In the genomic region with DNA sequence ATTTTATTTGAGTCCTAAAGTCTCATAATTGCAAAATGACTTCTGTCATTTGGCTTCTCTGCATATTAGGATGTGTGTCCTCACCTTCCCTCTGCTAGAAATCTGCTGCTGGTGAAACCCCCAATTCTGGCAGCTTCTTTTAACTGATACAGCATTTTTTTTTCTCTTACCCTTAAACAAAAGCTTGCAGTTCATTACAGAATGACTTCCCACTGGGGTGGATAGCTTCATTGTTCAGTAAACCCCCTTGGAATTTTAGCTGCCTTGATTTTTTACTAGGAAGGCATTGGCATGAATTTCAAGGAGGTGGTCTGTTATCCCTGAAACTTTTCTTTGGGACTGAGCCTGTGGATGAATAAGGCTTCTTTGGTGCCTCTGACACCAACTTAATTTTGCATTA, we compare ENCODE assay signal across 22 cellular contexts. TPM values are rescaled to one million over a fixed set of nuclear protein-coding genes. Genes with fewer than 3 reads are reported as not detected.
DNase-seq lines count a peak whose midpoint lies in the region; ATAC-seq, FAIRE-seq and TF ChIP-seq lines count a peak whose summit lies in the region.
"Had no signal": no experiment of that assay in that cellular context is flagged by ENCODE, and none has a peak within 500 bp of the region (broad histone marks: within the 10 kb centered on the region; RNA-seq: fewer than 3 reads in every experiment).

No MANE protein-coding gene starts in this region.

- TF ChIP-seq POLR2A in IMR-90 (IDR thresholded peaks at IDR 0.05; ENCODE audit: low read depth, low read length) (no peak), H1 (IDR thresholded peaks at IDR 0.05; ENCODE audit: control extremely low read depth in 1 of 2, low read depth in 2 of 2, low read length in 2 of 2) (no peak)

- H3K9me1 ChIP-seq in IMR-90 (ENCODE audit: insufficient read depth, low read length), result peaks cover 4% of the 10 kb centered on the region; the same call in 1 of the 2 replicates

- H2AK9ac ChIP-seq in IMR-90 (replicated peaks; ENCODE audit: low read depth, low read length, poor library complexity), result no peak overlapping the region

- H3K27ac Mint-ChIP-seq in GM23338 (peak overlapping the region; percentile 59; the same call in 1 of the 2 replicates), neural progenitor cell (peak overlapping the region; percentile 59)

- H3K9me3 ChIP-seq in IMR-90 (ENCODE audit: control insufficient read depth, insufficient read depth, low read length) (no peaks in the 10 kb centered on the region), H1 (ENCODE audit: insufficient read depth in 2 of 2, low read depth in 1 of 2, low read length in 1 of 2) (no peaks in the 10 kb centered on the region), neural progenitor cell (ENCODE audit: low read depth) (no peaks in the 10 kb centered on the region)
- H3K9me3 ChIP-seq: A549, BE2C, HAP-1, SK-N-SH had no signal

- H3K4me1 ChIP-seq in GM23338 (ENCODE audit: insufficient read depth) (peaks cover 34% of the 10 kb centered on the region), IMR-90 (ENCODE audit: control insufficient read depth, insufficient read depth, low read length) (peaks cover 3% of the 10 kb centered on the region; the same call in 1 of the 2 replicates), H1 (replicated peaks in 1 of 4; ENCODE audit: control insufficient read depth in 3 of 4, insufficient read depth in 4 of 4, low read length in 3 of 4) (peaks cover 0 to 11% (median 1%) of the 10 kb centered on the region in 4 experiments; a peak in 2 of 7 replicates), neural progenitor cell (peaks cover 52% of the 10 kb centered on the region)
- H3K4me1 ChIP-seq: A549, BE2C had no signal

- H2AK5ac ChIP-seq in IMR-90 (ENCODE audit: low read depth, low read length) (no peak overlapping the region), H1 (ENCODE audit: low read depth, low read length) (no peak overlapping the region)

- no peaks in the 10 kb centered on the region for H3K36me3 ChIP-seq in GM23338 (ENCODE audit: insufficient read depth)
- H3K36me3 ChIP-seq in IMR-90 (ENCODE audit: control insufficient read depth, insufficient read depth, low read length), result peaks cover 1% of the 10 kb centered on the region; the same call in 1 of the 2 replicates
- H3K36me3 ChIP-seq in H1 (ENCODE audit: control insufficient read depth in 2 of 4, insufficient read depth in 4 of 4, low read length in 3 of 4), result peaks cover 0 to 6% (median 2%) of the 10 kb centered on the region in 4 experiments; a peak in 3 of 8 replicates
- H3K36me3 ChIP-seq in neural progenitor cell, result peaks cover 4% of the 10 kb centered on the region
- H3K36me3 ChIP-seq in brain microvascular endothelial cell (replicated peaks), result no peaks in the 10 kb centered on the region

- dilution Hi-C loops in IMR-90 (cut with HindIII; ENCODE audit: low sequenced_read_pairs, unreplicated experiment), result no loop called here

- no peak overlapping the region for H3K23ac ChIP-seq in IMR-90 (ENCODE audit: low read depth, low read length)
- H3K23ac ChIP-seq in H1 (ENCODE audit: insufficient read length), result no peak overlapping the region

- H2BK15ac ChIP-seq in IMR-90 (ENCODE audit: low read depth, low read length), result no peak overlapping the region
- H2BK15ac ChIP-seq in H1 (ENCODE audit: low read length), result no peak overlapping the region

- ATAC-seq in GM23338 (peak; percentile 62), IMR-90 (ENCODE audit: low read depth) (no peak)
- ATAC-seq: A549, PC-3 had no signal

- H3K79me2 ChIP-seq in GM23338 (replicated peaks; ENCODE audit: insufficient read depth) (no peaks in the 10 kb centered on the region), H1 (ENCODE audit: control insufficient read depth in 1 of 2, insufficient read depth in 2 of 2, low read length in 2 of 2) (0 out of 4 replicates have a peak, but pooled peaks cover 0 to 5% of the 10 kb centered on the region in 2 experiments), neural progenitor cell (ENCODE audit: low read depth) (peaks cover 8% of the 10 kb centered on the region)

- CTCF ChIA-PET in IMR-90 (lab: Yijun Ruan, JAX), result no interaction called here
- CTCF ChIA-PET in H1 (lab: Charles Lee; ENCODE audit: partially characterized antibody), result interaction anchor here (1.2 to 1.5 kb wide), 3 partner anchors 13 to 595 kb away, joined by 3 to 4 read pairs (median 3); no protein-coding TSS in a partner anchor

- no peaks in the 10 kb centered on the region for H3K9me2 ChIP-seq in GM23338 (ENCODE audit: insufficient read depth)
- H3K9me2 ChIP-seq: SK-N-SH had no signal

- H3K27ac ChIP-seq in GM23338 (ENCODE audit: low read depth) (no peak overlapping the region), IMR-90 (ENCODE audit: insufficient read depth, low read length) (no peak overlapping the region), H1 (ENCODE audit: low read depth, low read length) (no peak overlapping the region), neural progenitor cell (peak overlapping the region; percentile 65), brain microvascular endothelial cell (no peak overlapping the region)
- H3K27ac ChIP-seq: A549 had no signal

- H3K36me3 Mint-ChIP-seq in GM23338 (ENCODE audit: low read depth) (peaks cover 47% of the 10 kb centered on the region), neural progenitor cell (peaks cover 42% of the 10 kb centered on the region)

- no peak overlapping the region for H3K4ac ChIP-seq in IMR-90 (ENCODE audit: low read depth, low read length)
- H3K4ac ChIP-seq in H1 (replicated peaks; ENCODE audit: insufficient read length, low read depth, low read length), result no peak overlapping the region

- H3K9me3 Mint-ChIP-seq in GM23338, result no peaks in the 10 kb centered on the region; the same call in 1 of the 3 replicates
- peaks cover 2% of the 10 kb centered on the region for H3K9me3 Mint-ChIP-seq in neural progenitor cell

- intact Hi-C loops in IMR-90 (cut with micrococcal nuclease) (no loop called here), head of caudate nucleus (cut with DNase I) (no loop called here)

- POLR2A ChIA-PET in IMR-90 (lab: Charles Lee; ENCODE audit: unreplicated experiment), result no interaction called here
- POLR2A ChIA-PET in H1 (lab: Charles Lee; ENCODE audit: partially characterized antibody), result interaction anchor here (0.9 to 3.4 kb wide), 4 partner anchors 13 to 20 kb away, joined by 3 to 14 read pairs (median 6); a partner anchor contains a TSS

- peaks cover 10 to 14% of the 10 kb centered on the region in 2 experiments for H3K79me1 ChIP-seq in IMR-90 (ENCODE audit: low read depth in 1 of 2, low read length in 2 of 2)
- no peaks in the 10 kb centered on the region for H3K79me1 ChIP-seq in H1 (ENCODE audit: low read depth, low read length)

- peak; percentile 42 for FAIRE-seq in H1 (lab: Jason Lieb, UNC)
- FAIRE-seq: A549 had no signal

- H3K9ac ChIP-seq in IMR-90 (ENCODE audit: low read depth, low read length), result no peak overlapping the region
- H3K9ac ChIP-seq in H1 (replicated peaks in 1 of 4; ENCODE audit: extremely low read depth in 1 of 4, low read depth in 3 of 4, low read length in 3 of 4), result no peak overlapping the region
- no peak overlapping the region for H3K9ac ChIP-seq in neural progenitor cell
- H3K9ac ChIP-seq: SK-N-SH had no signal

- H3K4me1 Mint-ChIP-seq in GM23338 (peaks cover 31% of the 10 kb centered on the region), neural progenitor cell (peaks cover 11% of the 10 kb centered on the region)

- H2BK120ac ChIP-seq in IMR-90 (ENCODE audit: low read depth, low read length) (no peak overlapping the region), H1 (replicated peaks; ENCODE audit: low read depth, low read length) (no peak overlapping the region)

- no peak for TF ChIP-seq RAD21 in IMR-90 (IDR thresholded peaks at IDR 0.05; ENCODE audit: low read length)
- no peak for TF ChIP-seq RAD21 in H1 (IDR thresholded peaks at IDR 0.05 in 1 of 2, conservative IDR thresholded peaks at IDR 0.05 in 1 of 2; ENCODE audit: low read depth in 2 of 2, low read length in 2 of 2)

- no TSS peak for BruUV-seq in IMR-90 (replicated peaks; lab: Mats Ljungman, UMichigan)

- H4K91ac ChIP-seq in IMR-90 (ENCODE audit: insufficient read depth, low read depth, low read length), result no peak overlapping the region
- no peak overlapping the region for H4K91ac ChIP-seq in H1 (replicated peaks; ENCODE audit: insufficient read length, low read length)

- H2BK12ac ChIP-seq in H1 (ENCODE audit: low read depth, low read length), result no peak overlapping the region

- no peak for TF ChIP-seq EP300 in H1 (IDR thresholded peaks at IDR 0.05; ENCODE audit: borderline replicate concordance in 1 of 2, low read depth in 2 of 2, low read length in 2 of 2)

- H3K27me3 ChIP-seq in GM23338 (ENCODE audit: insufficient read depth), result no peaks in the 10 kb centered on the region
- H3K27me3 ChIP-seq in IMR-90 (ENCODE audit: control insufficient read depth, insufficient read depth, low read length), result no peaks in the 10 kb centered on the region
- H3K27me3 ChIP-seq in H1 (replicated peaks in 1 of 4; ENCODE audit: control insufficient read depth in 3 of 4, extremely low read depth in 1 of 4, insufficient read depth in 3 of 4, low read length in 3 of 4), result peaks cover 0 to 1% (median 0%) of the 10 kb centered on the region in 4 experiments; a peak in 1 of 7 replicates
- H3K27me3 ChIP-seq in neural progenitor cell, result no peaks in the 10 kb centered on the region
- no peaks in the 10 kb centered on the region for H3K27me3 ChIP-seq in brain microvascular endothelial cell (replicated peaks)
- H3K27me3 ChIP-seq: BE2C had no signal

- H3K4me2 ChIP-seq in GM23338 (peak overlapping the region; percentile 50), IMR-90 (ENCODE audit: low read depth, low read length) (no peak overlapping the region), H1 (ENCODE audit: insufficient read depth in 1 of 2, low read depth in 2 of 2, low read length in 2 of 2) (peak overlapping the region in 1 of 2 experiments; percentile 31; a peak in 1 of 4 replicates), neural progenitor cell (peak overlapping the region; percentile 74)
- H3K4me2 ChIP-seq: A549, SK-N-SH had no signal

- H4K20me1 ChIP-seq in GM23338 (replicated peaks; ENCODE audit: insufficient read depth) (no peaks in the 10 kb centered on the region), IMR-90 (ENCODE audit: insufficient read depth, low read length) (no peaks in the 10 kb centered on the region), H1 (replicated peaks in 1 of 2; ENCODE audit: control insufficient read depth in 1 of 2, insufficient read depth in 2 of 2, low read length in 2 of 2) (no peaks in the 10 kb centered on the region), neural progenitor cell (ENCODE audit: low read depth) (no peaks in the 10 kb centered on the region)

- H3K14ac ChIP-seq in IMR-90 (replicated peaks; ENCODE audit: low read depth, low read length) (no peak overlapping the region), H1 (ENCODE audit: insufficient read length) (no peak overlapping the region)

- DNase-seq in GM23338 (ENCODE audit: low spot score) (peak; percentile 58), IMR-90 (no peak), H1 (ENCODE audit: low read depth in 1 of 2, low spot score in 2 of 2) (no peak), neural progenitor cell (ENCODE audit: low spot score) (peak; percentile 83), head of caudate nucleus (no peak), brain microvascular endothelial cell (no peak), islet precursor cell (no peak)
- DNase-seq: BE2C, EL, GF-D8, Kasumi-1, NCI-H1694, NCI-H2081, NCI-H2171, NCI-H345, NCI-H524, NCI-H82, PC-3, SHP77 treated with DMSO at 0.1 percent for 48 hours, SK-N-SH had no signal

- in situ Hi-C loops in IMR-90 (cut with MboI; ENCODE audit: low sequenced_read_pairs) (no loop called here), brain microvascular endothelial cell (cut with HindIII; ENCODE audit: low pct_ligation_motif_present, low sequenced_read_pairs) (no loop called here)

- H3K4me3 ChIP-seq in GM23338 (no peak overlapping the region), IMR-90 (ENCODE audit: insufficient read depth, low read depth, low read length) (no peak overlapping the region), H1 (ENCODE audit: extremely low read depth in 1 of 4, insufficient read depth in 2 of 4, low read depth in 3 of 4, low read length in 4 of 4) (peak overlapping the region in 1 of 4 experiments; percentile 18; a peak in 1 of 8 replicates), neural progenitor cell (peak overlapping the region; percentile 18), brain microvascular endothelial cell (ENCODE audit: low read depth, low read length) (no peak overlapping the region)
- H3K4me3 ChIP-seq: A549, HAP-1 had no signal

- H2AFZ ChIP-seq in GM23338 (no peak overlapping the region), IMR-90 (replicated peaks; ENCODE audit: low read length, poor library complexity) (no peak overlapping the region), H1 (ENCODE audit: low read length) (no peak overlapping the region), neural progenitor cell (replicated peaks) (no peak overlapping the region)

- H3K27me3 Mint-ChIP-seq in GM23338 (ENCODE audit: insufficient read depth, low read depth, poor library complexity) (no peaks in the 10 kb centered on the region), neural progenitor cell (ENCODE audit: insufficient read depth, low read depth) (no peaks in the 10 kb centered on the region)

- H2BK5ac ChIP-seq in IMR-90 (ENCODE audit: low read depth, low read length, poor library complexity, severe bottlenecking) (no peak overlapping the region), H1 (ENCODE audit: low read depth, low read length) (no peak overlapping the region)

- H4K8ac ChIP-seq in IMR-90 (ENCODE audit: low read depth in 2 of 2, low read length in 2 of 2), result no peak overlapping the region
- H4K8ac ChIP-seq in H1 (ENCODE audit: extremely low read depth, insufficient read depth, low read length), result no peak overlapping the region

- no peaks in the 10 kb centered on the region for H3K23me2 ChIP-seq in H1 (ENCODE audit: low read depth, low read length)

- H3K4me3 Mint-ChIP-seq in GM23338 (peak overlapping the region; percentile 15; the same call in 1 of the 3 replicates), neural progenitor cell (no peak overlapping the region)

- no peak overlapping the region; the same call in 1 of the 2 replicates for H4K5ac ChIP-seq in IMR-90 (ENCODE audit: low read depth, low read length)
- H4K5ac ChIP-seq in H1 (ENCODE audit: insufficient read length, low read depth, low read length), result no peak overlapping the region

- H3F3A ChIP-seq in GM23338 (replicated peaks; ENCODE audit: low read depth) (no peaks in the 10 kb centered on the region), neural progenitor cell (ENCODE audit: low read depth) (peaks cover 16% of the 10 kb centered on the region)

- H2BK20ac ChIP-seq in IMR-90 (ENCODE audit: low read depth, low read length), result no peak overlapping the region
- no peak overlapping the region for H2BK20ac ChIP-seq in H1 (ENCODE audit: low read length)

- TF ChIP-seq CTCF in GM23338 (conservative IDR thresholded peaks at IDR 0.05; ENCODE audit: low read depth in 2 of 2) (no peak), IMR-90 (conservative IDR thresholded peaks at IDR 0.05; ENCODE audit: low read depth, low read length) (no peak), H1 (IDR thresholded peaks at IDR 0.05; ENCODE audit: control extremely low read depth in 1 of 3, insufficient read depth in 1 of 3, low read depth in 1 of 3, low read length in 3 of 3) (no peak), neural progenitor cell (IDR thresholded peaks at IDR 0.05) (no peak), brain microvascular endothelial cell (IDR thresholded peaks at IDR 0.05; ENCODE audit: low read depth, low read length, missing control alignments) (no peak)

- H3K18ac ChIP-seq in IMR-90 (ENCODE audit: low read depth, low read length) (peak overlapping the region; percentile 40; the same call in 1 of the 2 replicates), H1 (ENCODE audit: extremely low read depth, low read length) (no peak overlapping the region)

- no peak overlapping the region for H3K56ac ChIP-seq in IMR-90 (ENCODE audit: extremely low read depth, insufficient read depth, low read length)
- H3K56ac ChIP-seq in H1 (replicated peaks; ENCODE audit: insufficient read length, low read depth, low read length), result no peak overlapping the region

RNA-seq across cellular contexts. Expression of a gene that starts 16.8 kb away (rescaled TPM):
- total RNA-seq in GM23338 (2014; rRNA removed; shearing (Covaris generic)), result 55.8 and 61.0 TPM in 2 replicates
- polyA plus RNA-seq in GM23338 (2016; fragmentation: Nextera tagmentation; extraction: Ambion mirVana) (51.6 and 55.8 TPM in 2 replicates), IMR-90 (2012; rRNA removed) (26.7 and 32.4 TPM in 2 replicates), H1 (2011; rRNA removed) (19.2 and 23.4 TPM in 2 replicates)
- total RNA-seq in IMR-90 (2012; rRNA removed) (45.0 and 80.3 TPM in 2 replicates), neural progenitor cell (ENCODE audit: low replicate concordance) (52.6 and 72.3 TPM in 2 replicates)
- 59.8 and 60.1 TPM in 2 replicates for polyA plus RNA-seq in IMR-90 (2012; cell fraction: cytosol; rRNA removed)
- 18.1 and 26.0 TPM in 2 replicates for polyA plus RNA-seq in IMR-90 (2012; cell fraction: nucleus; rRNA removed; ENCODE audit: low replicate concordance)
- total RNA-seq in H1 (2021; fragmentation: NEBNext Ultra II Directional; extraction: Animal tissue kit (Norgen Biotek cat#: 25700)), result 28.2 and 31.4 TPM in 2 replicates
- 29.0 TPM for polyA plus RNA-seq in H1 (2011; cell fraction: cytosol; rRNA removed)
- polyA plus RNA-seq in H1 (2011; cell fraction: nucleus; rRNA removed), result 15.0 TPM
- 14.4 to 20.4 TPM (median 18.6 TPM) in 4 replicates for polyA plus RNA-seq in H1 (2012, experiment 1 of 2)
- 6.8 TPM for polyA plus RNA-seq in H1 (2012, experiment 2 of 2)
- 35.7 TPM for polyA plus RNA-seq in H1 (2013, experiment 1 of 2)
- polyA plus RNA-seq in H1 (2013, experiment 2 of 2), result 36.4 TPM
- polyA minus RNA-seq in H1 (2011; rRNA and poly(A)+ RNA removed), result 25.4 and 30.8 TPM in 2 replicates
- 20.6 TPM for polyA minus RNA-seq in H1 (2011; cell fraction: cytosol; rRNA and poly(A)+ RNA removed)
- 44.8 TPM for polyA minus RNA-seq in H1 (2011; cell fraction: nucleus; rRNA and poly(A)+ RNA removed)

RNA-seq across cellular contexts. Expression of a gene that starts 30.8 kb away (rescaled TPM):
- total RNA-seq in GM23338 (2014; rRNA removed; shearing (Covaris generic)), result 4.3 and 7.1 TPM in 2 replicates
- 1.5 and 1.6 TPM in 2 replicates for polyA plus RNA-seq in GM23338 (2016; fragmentation: Nextera tagmentation; extraction: Ambion mirVana)
- 2.3 and 3.3 TPM in 2 replicates for total RNA-seq in IMR-90 (2012; rRNA removed)
- polyA plus RNA-seq in IMR-90 (2012; rRNA removed), result 4.1 and 4.2 TPM in 2 replicates
- 1.9 and 2.2 TPM in 2 replicates for polyA plus RNA-seq in IMR-90 (2012; cell fraction: cytosol; rRNA removed)
- polyA plus RNA-seq in IMR-90 (2012; cell fraction: nucleus; rRNA removed; ENCODE audit: low replicate concordance), result 7.8 and 14.6 TPM in 2 replicates
- total RNA-seq in H1 (2021; fragmentation: NEBNext Ultra II Directional; extraction: Animal tissue kit (Norgen Biotek cat#: 25700)), result 4.6 TPM in 2 replicates
- polyA plus RNA-seq in H1 (2011; rRNA removed), result 2.1 and 2.5 TPM in 2 replicates
- polyA plus RNA-seq in H1 (2011; cell fraction: cytosol; rRNA removed), result 2.0 TPM
- polyA plus RNA-seq in H1 (2011; cell fraction: nucleus; rRNA removed), result 5.4 TPM
- 2.7 to 4.1 TPM (median 3.4 TPM) in 4 replicates for polyA plus RNA-seq in H1 (2012, experiment 1 of 2)
- polyA plus RNA-seq in H1 (2012, experiment 2 of 2), result 1.5 TPM
- 5.7 TPM for polyA plus RNA-seq in H1 (2013, experiment 1 of 2)
- 5.5 TPM for polyA plus RNA-seq in H1 (2013, experiment 2 of 2)
- 2.0 and 2.5 TPM in 2 replicates for polyA minus RNA-seq in H1 (2011; rRNA and poly(A)+ RNA removed)
- 2.3 TPM for polyA minus RNA-seq in H1 (2011; cell fraction: cytosol; rRNA and poly(A)+ RNA removed)
- polyA minus RNA-seq in H1 (2011; cell fraction: nucleus; rRNA and poly(A)+ RNA removed), result 4.0 TPM
- total RNA-seq in neural progenitor cell (ENCODE audit: low replicate concordance), result 11.6 and 12.7 TPM in 2 replicates

Comparison
In these comparisons a context has a peak if more than half of its experiments do, and no peak if none do; other contexts are left out.
1. DNase-seq: peak in GM23338 (single experiment) and neural progenitor cell (single experiment); none in IMR-90 (single experiment), H1 (0 of 2), head of caudate nucleus (0 of 42), brain microvascular endothelial cell (single experiment) and islet precursor cell (single experiment).